ENCODE assay signal across 8 cellular contexts in genomic region chr22:19429950-19430889, GRCh38. TPM values are rescaled to one million over a fixed set of nuclear protein-coding genes. Genes with fewer than 3 reads are reported as not detected.
DNase-seq lines count a peak whose midpoint lies in the region; ATAC-seq and TF ChIP-seq lines count a peak whose summit lies in the region.

No MANE protein-coding gene starts in this region.

- DNase-seq in GM23248: peak; percentile 73
- peak; percentile 26 for DNase-seq in SK-MEL-5 (ENCODE audit: low read depth, low spot score)
- DNase-seq in left kidney (ENCODE audit: low read depth, low spot score): peak; percentile 61
- no peak for DNase-seq in COLO829 (ENCODE audit: low spot score)

- H3K4me1 Mint-ChIP-seq in brain: peaks cover 47% of the 10 kb centered on the region
- H3K4me1 Mint-ChIP-seq in stimulated activated memory B cell treated with anti-CD40 and anti-IgM and Interleukin-4, amounts not matched to agents 10 μg/mL and 1 μg/mL and 100 μg/mL, for 72 hours: peaks cover 69% of the 10 kb centered on the region

- H3K9me3 ChIP-seq in GM23248 (ENCODE audit: low read depth): no peaks in the 10 kb centered on the region

- peak overlapping the region; percentile 98 for H3K4me2 ChIP-seq in GM23248 (ENCODE audit: unreplicated experiment)

- H3K27ac Mint-ChIP-seq in brain: peak overlapping the region; percentile 63 to 86 (median 79)
- H3K27ac Mint-ChIP-seq in stimulated activated memory B cell treated with anti-CD40 and anti-IgM and Interleukin-4, amounts not matched to agents 10 μg/mL and 1 μg/mL and 100 μg/mL, for 72 hours: peak overlapping the region; percentile 97

- no peaks in the 10 kb centered on the region for H3K9me3 Mint-ChIP-seq in brain
- H3K9me3 Mint-ChIP-seq in stimulated activated memory B cell treated with anti-CD40 and anti-IgM and Interleukin-4, amounts not matched to agents 10 μg/mL and 1 μg/mL and 100 μg/mL, for 72 hours: no peaks in the 10 kb centered on the region

- no peak overlapping the region for H2AFZ ChIP-seq in ACC112 (ENCODE audit: low read length, unreplicated experiment)
- H2AFZ ChIP-seq in GM23248: peak overlapping the region; percentile 46

- 0 out of 2 replicates have a peak, but pooled peaks cover 9% of the 10 kb centered on the region for H4K20me1 ChIP-seq in GM23248 (ENCODE audit: insufficient read depth)

- peaks cover 5% of the 10 kb centered on the region for H3K4me1 ChIP-seq in ACC112 (ENCODE audit: control insufficient read depth, insufficient read depth, low read length, unreplicated experiment)
- peaks cover 25% of the 10 kb centered on the region for H3K4me1 ChIP-seq in GM23248 (ENCODE audit: insufficient read depth)

- 13 to 19% methylated on average over 9 to 12 of the region's 12 CpGs for WGBS in GM23248 (ENCODE audit: low coverage in 1 of 2, low lambda C conversion rate in 2 of 2, missing lambda C conversion rate in 2 of 2), 2 experiments

- ATAC-seq in stimulated activated memory B cell treated with anti-CD40 and anti-IgM and Interleukin-4, amounts not matched to agents 10 μg/mL and 1 μg/mL and 100 μg/mL, for 72 hours: no peak
- ATAC-seq in GM18517 (IDR thresholded peaks at IDR 0.05; ENCODE audit: unreplicated experiment): no peak

- no peaks in the 10 kb centered on the region for H3K27me3 ChIP-seq in ACC112 (ENCODE audit: insufficient read depth, low read length)
- H3K27me3 ChIP-seq in GM23248 (replicated peaks; ENCODE audit: insufficient read depth): no peaks in the 10 kb centered on the region

- H3K27ac ChIP-seq in ACC112 (ENCODE audit: low read depth, low read length) (peak overlapping the region; percentile 61), GM23248 (peak overlapping the region; percentile 99)

- H3K4me3 Mint-ChIP-seq in brain: peak overlapping the region; percentile 83 to 93 (median 85)
- H3K4me3 Mint-ChIP-seq in stimulated activated memory B cell treated with anti-CD40 and anti-IgM and Interleukin-4, amounts not matched to agents 10 μg/mL and 1 μg/mL and 100 μg/mL, for 72 hours: peak overlapping the region; percentile 96

- in situ Hi-C loops in GM23248 (cut with MboI): no loop called here
- in situ Hi-C loops in SK-MEL-5 (cut with HindIII; ENCODE audit: low pct_unique_long_range_greater_than_20kb, low sequenced_read_pairs): no loop called here

- peaks cover 6% of the 10 kb centered on the region for H3K27me3 Mint-ChIP-seq in brain
- H3K27me3 Mint-ChIP-seq in stimulated activated memory B cell treated with anti-CD40 and anti-IgM and Interleukin-4, amounts not matched to agents 10 μg/mL and 1 μg/mL and 100 μg/mL, for 72 hours: no peaks in the 10 kb centered on the region

- peak overlapping the region; percentile 99 for H3K9ac ChIP-seq in GM23248

- no peak for TF ChIP-seq CTCF in brain (conservative IDR thresholded peaks at IDR 0.05)

- H3K4me3 ChIP-seq in ACC112 (ENCODE audit: low read depth, low read length) (peak overlapping the region; percentile 80), GM23248 (peak overlapping the region; percentile 94)

- peaks cover 19% of the 10 kb centered on the region for H3K36me3 Mint-ChIP-seq in brain
- H3K36me3 Mint-ChIP-seq in stimulated activated memory B cell treated with anti-CD40 and anti-IgM and Interleukin-4, amounts not matched to agents 10 μg/mL and 1 μg/mL and 100 μg/mL, for 72 hours: peaks cover 10% of the 10 kb centered on the region

- no peaks in the 10 kb centered on the region for H3K9me2 ChIP-seq in GM23248 (ENCODE audit: insufficient read depth)

- peaks cover 22% of the 10 kb centered on the region; the same call in 1 of the 2 replicates for H3F3A ChIP-seq in GM23248 (ENCODE audit: insufficient read depth)

- H3K36me3 ChIP-seq in ACC112 (ENCODE audit: insufficient read depth, low read length): no peaks in the 10 kb centered on the region; the same call in 1 of the 2 replicates
- no peaks in the 10 kb centered on the region for H3K36me3 ChIP-seq in GM23248 (ENCODE audit: low read depth)

- peaks cover 58% of the 10 kb centered on the region for H3K79me2 ChIP-seq in ACC112 (ENCODE audit: control insufficient read depth, insufficient read depth, low read length, unreplicated experiment)
- H3K79me2 ChIP-seq in GM23248 (ENCODE audit: insufficient read depth): peaks cover 76% of the 10 kb centered on the region

RNA-seq across cellular contexts. Expression of gene HIRA, which starts 1.3 kb away (rescaled TPM):
- total RNA-seq in GM23248 (2014; rRNA removed; shearing (Covaris generic)): 18.6 and 24.2 TPM in 2 replicates
- polyA plus RNA-seq in GM23248 (2016; fragmentation: Nextera tagmentation; extraction: Ambion mirVana) (2.1 and 2.7 TPM in 2 replicates), brain (ENCODE audit: insufficient read depth, low read depth, low replicate concordance) (25.7 TPM)
- 15.1 and 16.9 TPM in 2 replicates for total RNA-seq in SK-MEL-5 (2014; rRNA removed; shearing (Covaris generic))
- polyA plus RNA-seq in SK-MEL-5 (2015; cell fraction: cytosol; rRNA removed): 33.7 and 40.9 TPM in 2 replicates
- 20.1 and 26.2 TPM in 2 replicates for polyA plus RNA-seq in SK-MEL-5 (2015; cell fraction: nucleus; rRNA removed)

RNA-seq across cellular contexts. Expression of gene MRPL40, which starts 2.1 kb away (rescaled TPM):
- total RNA-seq in GM23248 (2014; rRNA removed; shearing (Covaris generic)): 27.3 and 37.6 TPM in 2 replicates
- 80.8 and 81.9 TPM in 2 replicates for polyA plus RNA-seq in GM23248 (2016; fragmentation: Nextera tagmentation; extraction: Ambion mirVana)
- total RNA-seq in SK-MEL-5 (2014; rRNA removed; shearing (Covaris generic)): 106 and 113 TPM in 2 replicates
- 55.6 and 62.8 TPM in 2 replicates for polyA plus RNA-seq in SK-MEL-5 (2015; cell fraction: cytosol; rRNA removed)
- polyA plus RNA-seq in SK-MEL-5 (2015; cell fraction: nucleus; rRNA removed): 17.9 and 24.0 TPM in 2 replicates
- 25.4 TPM for polyA plus RNA-seq in brain (ENCODE audit: insufficient read depth, low read depth, low replicate concordance)

RNA-seq across cellular contexts. Expression of gene C22orf39, which starts 17.3 kb away (rescaled TPM):
- total RNA-seq in GM23248 (2014; rRNA removed; shearing (Covaris generic)): 14.4 and 15.0 TPM in 2 replicates
- polyA plus RNA-seq in GM23248 (2016; fragmentation: Nextera tagmentation; extraction: Ambion mirVana): 21.3 and 22.8 TPM in 2 replicates
- 26.3 and 28.3 TPM in 2 replicates for total RNA-seq in SK-MEL-5 (2014; rRNA removed; shearing (Covaris generic))
- 45.7 and 49.2 TPM in 2 replicates for polyA plus RNA-seq in SK-MEL-5 (2015; cell fraction: cytosol; rRNA removed)
- polyA plus RNA-seq in SK-MEL-5 (2015; cell fraction: nucleus; rRNA removed): 15.0 and 15.3 TPM in 2 replicates
- polyA plus RNA-seq in brain (ENCODE audit: insufficient read depth, low read depth, low replicate concordance): 60.8 TPM

RNA-seq across cellular contexts. Expression of gene UFD1, which starts 48.8 kb away (rescaled TPM):
- total RNA-seq in GM23248 (2014; rRNA removed; shearing (Covaris generic)): 55.2 and 61.2 TPM in 2 replicates
- polyA plus RNA-seq in GM23248 (2016; fragmentation: Nextera tagmentation; extraction: Ambion mirVana): 113 and 117 TPM in 2 replicates
- 114 and 119 TPM in 2 replicates for total RNA-seq in SK-MEL-5 (2014; rRNA removed; shearing (Covaris generic))
- polyA plus RNA-seq in SK-MEL-5 (2015; cell fraction: cytosol; rRNA removed): 79.8 and 91.5 TPM in 2 replicates
- 62.7 and 90.9 TPM in 2 replicates for polyA plus RNA-seq in SK-MEL-5 (2015; cell fraction: nucleus; rRNA removed)
- 81.0 TPM for polyA plus RNA-seq in brain (ENCODE audit: insufficient read depth, low read depth, low replicate concordance)

RNA-seq across cellular contexts. Expression of gene CDC45, which starts 49.5 kb away (rescaled TPM):
- 9.5 TPM in 2 replicates for total RNA-seq in GM23248 (2014; rRNA removed; shearing (Covaris generic))
- polyA plus RNA-seq in GM23248 (2016; fragmentation: Nextera tagmentation; extraction: Ambion mirVana) (10.1 and 10.6 TPM in 2 replicates), brain (ENCODE audit: insufficient read depth, low read depth, low replicate concordance) (21.5 TPM)
- total RNA-seq in SK-MEL-5 (2014; rRNA removed; shearing (Covaris generic)): 36.5 and 44.2 TPM in 2 replicates
- 40.5 and 45.6 TPM in 2 replicates for polyA plus RNA-seq in SK-MEL-5 (2015; cell fraction: cytosol; rRNA removed)
- polyA plus RNA-seq in SK-MEL-5 (2015; cell fraction: nucleus; rRNA removed): 121 and 162 TPM in 2 replicates
